1 cellular context compared by ENCODE assay signal in genomic region chr22:20429254-20430100, GRCh38.
TF ChIP-seq lines count a peak whose summit lies in the region.

No MANE protein-coding gene starts in this region.

TF ChIP-seq in SK-N-SH, 30 proteins besides CTCF, POLR2A, EP300 and RAD21 (continued from another document):
- TF ChIP-seq USF1 (IDR thresholded peaks at IDR 0.05; ENCODE audit: borderline replicate concordance, low read depth) (no peak), GATA2 (CRISPR knock-in tag; IDR thresholded peaks at IDR 0.05) (no peak), FOXJ3 (CRISPR knock-in tag; IDR thresholded peaks at IDR 0.05) (no peak), RFX5 (IDR thresholded peaks at IDR 0.05; ENCODE audit: low read length) (no peak), RXRA (IDR thresholded peaks at IDR 0.05; ENCODE audit: borderline replicate concordance, low read depth) (no peak)
